In genomic region chr2:43387092-43388062, GRCh38 we compare ENCODE assay signal across 8 cellular contexts.
DNase-seq lines count a peak whose midpoint lies in the region; ATAC-seq and TF ChIP-seq lines count a peak whose summit lies in the region.

No MANE protein-coding gene starts in this region.

- H3K9me3 ChIP-seq in HEK293 (ENCODE audit: control insufficient read depth, insufficient read depth, low read depth, low read length) (no peaks in the 10 kb centered on the region), RWPE2 (ENCODE audit: severe bottlenecking) (no peaks in the 10 kb centered on the region), left ventricle myocardium inferior (replicated peaks) (no peaks in the 10 kb centered on the region), prostate gland (no peaks in the 10 kb centered on the region)

- H3K4me1 ChIP-seq in HEK293 (ENCODE audit: control insufficient read depth, insufficient read depth, low read length), result peaks cover 6% of the 10 kb centered on the region; the same call in 1 of the 2 replicates
- no peaks in the 10 kb centered on the region for H3K4me1 ChIP-seq in RWPE2 (ENCODE audit: insufficient read depth, poor library complexity, severe bottlenecking)
- H3K4me1 ChIP-seq in left ventricle myocardium inferior, result peaks cover 30% of the 10 kb centered on the region
- peaks cover 4% of the 10 kb centered on the region for H3K4me1 ChIP-seq in prostate gland (replicated peaks)

- no peaks in the 10 kb centered on the region for H3K27me3 ChIP-seq in RWPE2 (ENCODE audit: insufficient read depth, poor library complexity, severe bottlenecking)
- H3K27me3 ChIP-seq in left ventricle myocardium inferior (ENCODE audit: low read depth), result no peaks in the 10 kb centered on the region
- no peaks in the 10 kb centered on the region for H3K27me3 ChIP-seq in prostate gland (replicated peaks; ENCODE audit: insufficient read depth)

- no peaks in the 10 kb centered on the region for H3K36me3 ChIP-seq in HEK293 (ENCODE audit: control insufficient read depth in 2 of 2, insufficient read depth in 1 of 2, low read length in 2 of 2)
- no peaks in the 10 kb centered on the region for H3K36me3 ChIP-seq in RWPE2 (ENCODE audit: low read depth)
- H3K36me3 ChIP-seq in left ventricle myocardium inferior, result no peaks in the 10 kb centered on the region
- H3K36me3 ChIP-seq in prostate gland, result no peaks in the 10 kb centered on the region

- H3K4me3 ChIP-seq in HEK293 (ENCODE audit: low read depth, low read length) (no peak overlapping the region), RWPE2 (ENCODE audit: severe bottlenecking) (no peak overlapping the region), left ventricle myocardium inferior (no peak overlapping the region), prostate gland (no peak overlapping the region)

- ATAC-seq in GM18502 (IDR thresholded peaks at IDR 0.05; ENCODE audit: poor library complexity, unreplicated experiment) (peak; percentile 81), RWPE2 (ENCODE audit: low read depth) (peak; percentile 46; the same call in 2 of the 3 replicates)

- CTCF ChIA-PET in HEK293 (lab: Yijun Ruan, JAX), result interaction anchor here (0.6 to 0.7 kb wide), 2 partner anchors 12 to 88 kb away, joined by 3 to 4 read pairs; no protein-coding TSS in a partner anchor

- intact Hi-C loops in left ventricle myocardium inferior (cut with micrococcal nuclease), result no loop called here
- intact Hi-C loops in prostate gland (cut with DNase I), result no loop called here

- TF ChIP-seq POLR2A in prostate gland (IDR thresholded peaks at IDR 0.05), result no peak

- H3K27ac ChIP-seq in HEK293 (ENCODE audit: extremely low read depth, low read depth, low read length) (no peak overlapping the region), RWPE2 (ENCODE audit: poor library complexity, severe bottlenecking) (no peak overlapping the region), left ventricle myocardium inferior (replicated peaks) (no peak overlapping the region), prostate gland (no peak overlapping the region)

- 55% methylated on average over 7 of the region's 7 CpGs for WGBS in prostate gland

- POLR2A ChIA-PET in HEK293 (lab: Yijun Ruan, JAX), result no interaction called here

- no peak for DNase-seq in RWPE2 (ENCODE audit: low spot score)
- DNase-seq in myocyte (ENCODE audit: low read depth), result peak; percentile 61
- DNase-seq in activated gamma-delta T cell treated with Interleukin-2 at 50 U/mL for 16 hours, result no peak
- no peak for DNase-seq in left ventricle myocardium inferior
- DNase-seq in activated effector memory CD4-positive, alpha-beta T cell treated with anti-CD3 and anti-CD28 coated beads, Interleukin-2, amount 50 U/mL, for 16 hours, result no peak
- DNase-seq in prostate gland (ENCODE audit: low spot score), result no peak

- no peak for TF ChIP-seq CTCF in HEK293 (tag by site-specific recombination; IDR thresholded peaks at IDR 0.05)
- TF ChIP-seq CTCF in RWPE2 (IDR thresholded peaks at IDR 0.05; ENCODE audit: poor library complexity, severe bottlenecking), result no peak
- TF ChIP-seq CTCF in left ventricle myocardium inferior (IDR thresholded peaks at IDR 0.05; ENCODE audit: borderline replicate concordance), result no peak
- TF ChIP-seq CTCF in prostate gland (IDR thresholded peaks at IDR 0.05), result no peak

TF ChIP-seq in HEK293, 187 proteins besides CTCF, POLR2A, EP300 and RAD21:
- TF ChIP-seq ZNF138 (tag by site-specific recombination; IDR thresholded peaks at IDR 0.05; ENCODE audit: borderline replicate concordance), result no peak
- TF ChIP-seq PRDM6 (tag by site-specific recombination; IDR thresholded peaks at IDR 0.05), result peak; percentile 55
